1 cellular context compared by ENCODE assay signal in the genomic region with DNA sequence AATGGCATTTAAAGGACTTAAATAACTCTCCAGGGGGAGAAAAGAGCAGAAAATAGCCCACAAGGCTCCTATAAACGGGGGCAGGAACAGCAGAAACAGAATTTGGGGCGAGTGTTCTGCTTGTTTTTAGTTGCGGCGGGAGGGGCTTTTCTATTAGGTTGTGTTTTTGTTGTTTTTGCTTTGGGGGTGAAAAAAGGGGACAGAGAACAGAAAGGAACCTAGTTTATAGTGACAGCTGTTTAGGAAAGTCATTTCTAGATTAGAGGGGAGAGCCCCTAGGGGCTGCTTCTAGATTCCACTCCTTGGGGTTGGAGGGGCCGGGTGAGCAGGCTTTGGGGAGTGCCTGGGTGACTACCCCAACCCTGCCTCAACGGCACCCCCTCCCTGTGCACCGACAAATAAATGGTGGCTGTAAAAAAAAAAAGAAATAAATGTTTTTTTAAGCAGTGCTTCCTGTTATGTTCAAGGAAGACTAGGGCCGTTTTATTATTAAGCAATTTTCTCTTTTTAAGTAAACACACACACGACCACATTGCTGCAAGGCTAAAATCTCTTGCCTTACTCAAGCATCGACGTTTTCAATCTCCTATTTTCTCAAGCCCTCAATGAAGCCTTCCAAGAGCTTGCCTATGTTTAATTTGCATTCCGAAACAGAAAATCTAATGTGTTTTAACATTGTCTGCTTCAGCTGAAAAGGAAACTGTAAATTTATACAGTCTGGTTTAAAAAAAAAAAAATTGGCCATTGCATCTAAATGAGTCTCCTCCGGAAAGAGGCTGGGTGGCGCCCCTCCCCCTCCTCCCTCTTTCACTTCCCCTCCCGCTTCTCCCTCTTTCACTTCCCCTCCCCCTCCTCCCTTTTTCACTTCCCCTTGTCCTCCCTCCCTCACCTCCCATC.
TF ChIP-seq lines count a peak whose summit lies in the region.

No MANE protein-coding gene starts in this region.

TF ChIP-seq in GM23338, 12 proteins besides CTCF, POLR2A, EP300 and RAD21 (continued from another document):
- TF ChIP-seq, protein P1, sequence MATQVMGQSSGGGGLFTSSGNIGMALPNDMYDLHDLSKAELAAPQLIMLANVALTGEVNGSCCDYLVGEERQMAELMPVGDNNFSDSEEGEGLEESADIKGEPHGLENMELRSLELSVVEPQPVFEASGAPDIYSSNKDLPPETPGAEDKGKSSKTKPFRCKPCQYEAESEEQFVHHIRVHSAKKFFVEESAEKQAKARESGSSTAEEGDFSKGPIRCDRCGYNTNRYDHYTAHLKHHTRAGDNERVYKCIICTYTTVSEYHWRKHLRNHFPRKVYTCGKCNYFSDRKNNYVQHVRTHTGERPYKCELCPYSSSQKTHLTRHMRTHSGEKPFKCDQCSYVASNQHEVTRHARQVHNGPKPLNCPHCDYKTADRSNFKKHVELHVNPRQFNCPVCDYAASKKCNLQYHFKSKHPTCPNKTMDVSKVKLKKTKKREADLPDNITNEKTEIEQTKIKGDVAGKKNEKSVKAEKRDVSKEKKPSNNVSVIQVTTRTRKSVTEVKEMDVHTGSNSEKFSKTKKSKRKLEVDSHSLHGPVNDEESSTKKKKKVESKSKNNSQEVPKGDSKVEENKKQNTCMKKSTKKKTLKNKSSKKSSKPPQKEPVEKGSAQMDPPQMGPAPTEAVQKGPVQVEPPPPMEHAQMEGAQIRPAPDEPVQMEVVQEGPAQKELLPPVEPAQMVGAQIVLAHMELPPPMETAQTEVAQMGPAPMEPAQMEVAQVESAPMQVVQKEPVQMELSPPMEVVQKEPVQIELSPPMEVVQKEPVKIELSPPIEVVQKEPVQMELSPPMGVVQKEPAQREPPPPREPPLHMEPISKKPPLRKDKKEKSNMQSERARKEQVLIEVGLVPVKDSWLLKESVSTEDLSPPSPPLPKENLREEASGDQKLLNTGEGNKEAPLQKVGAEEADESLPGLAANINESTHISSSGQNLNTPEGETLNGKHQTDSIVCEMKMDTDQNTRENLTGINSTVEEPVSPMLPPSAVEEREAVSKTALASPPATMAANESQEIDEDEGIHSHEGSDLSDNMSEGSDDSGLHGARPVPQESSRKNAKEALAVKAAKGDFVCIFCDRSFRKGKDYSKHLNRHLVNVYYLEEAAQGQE (IDR thresholded peaks at IDR 0.05; ENCODE audit: unreplicated experiment): no peak
- TF ChIP-seq ZNF114 (CRISPR knock-in tag; IDR thresholded peaks at IDR 0.05): no peak
- TF ChIP-seq EZH2 (IDR thresholded peaks at IDR 0.05; ENCODE audit: low read depth, unreplicated experiment): no peak
- TF ChIP-seq NANOG (IDR thresholded peaks at IDR 0.05; ENCODE audit: borderline replicate concordance): no peak
- TF ChIP-seq JUNB (IDR thresholded peaks at IDR 0.05; ENCODE audit: unreplicated experiment): no peak
- TF ChIP-seq CREB1 (CRISPR knock-in tag; IDR thresholded peaks at IDR 0.05; ENCODE audit: low read depth): no peak
- TF ChIP-seq EZH2phosphoT487 (IDR thresholded peaks at IDR 0.05; ENCODE audit: unreplicated experiment): no peak
